ENCODE assay signal across 11 cellular contexts in the genomic region with DNA sequence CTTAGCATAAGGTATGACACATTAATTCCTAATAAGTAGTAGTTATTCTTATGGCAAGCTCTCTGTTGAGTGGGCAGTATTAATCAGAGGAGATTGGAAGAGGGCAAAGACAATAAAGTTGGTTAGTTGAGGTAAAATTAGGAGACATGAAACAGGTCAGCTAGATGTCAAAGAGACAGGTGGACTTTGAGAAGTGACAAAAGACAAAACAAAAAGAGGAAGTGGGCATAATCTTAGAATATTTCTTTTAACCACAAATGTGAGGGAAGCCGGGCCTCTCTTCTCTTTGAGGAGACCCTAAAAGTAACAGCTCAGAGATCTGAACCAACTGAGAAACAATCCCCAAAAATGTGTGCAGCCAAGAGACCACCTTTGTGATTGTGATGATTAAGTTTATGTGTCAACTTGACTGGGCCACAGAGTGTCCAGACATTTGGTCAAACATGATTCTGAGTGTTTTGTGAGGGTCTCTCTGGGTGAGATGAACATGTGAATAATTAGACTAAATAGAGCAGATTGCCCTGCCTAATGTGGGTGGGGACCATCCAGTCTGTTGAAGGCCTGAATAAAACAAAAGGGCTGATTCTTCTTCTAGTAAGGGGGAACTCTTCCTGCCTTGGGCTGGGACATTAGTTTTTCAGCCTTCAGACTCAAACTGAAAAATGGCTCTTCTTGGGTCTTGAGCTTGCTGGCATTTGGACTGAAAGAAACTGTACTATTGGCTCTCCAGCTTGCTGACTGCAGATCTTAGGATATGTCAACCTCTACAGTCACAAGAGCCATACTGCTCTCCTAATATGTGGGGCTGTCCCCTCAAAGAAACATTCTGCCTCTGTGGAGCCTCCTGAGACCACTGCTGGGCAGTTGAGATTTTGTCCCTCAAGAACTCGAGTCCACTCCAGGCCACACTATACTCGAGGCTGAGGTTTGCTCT. TPM values are rescaled to one million over a fixed set of nuclear protein-coding genes. Genes with fewer than 3 reads are reported as not detected.
DNase-seq lines count a peak whose midpoint lies in the region; ATAC-seq lines count a peak whose summit lies in the region.
"Had no signal": no experiment of that assay in that cellular context is flagged by ENCODE, and none has a peak within 500 bp of the region (broad histone marks: within the 10 kb centered on the region; RNA-seq: fewer than 3 reads in every experiment).

No MANE protein-coding gene starts in this region.

- in situ Hi-C loops in KBM-7 (cut with MboI; ENCODE audit: low pct_unique_long_range_greater_than_20kb, low sequenced_read_pairs), result no loop called here

- peaks cover 50% of the 10 kb centered on the region for H3K4me1 Mint-ChIP-seq in memory B cell
- H3K4me1 Mint-ChIP-seq: activated CD4-positive, alpha-beta T cell treated with anti-CD3 and anti-CD28 coated beads, Interleukin-2, amount 10 ng/mL, durations not matched to agents 24 days and 14 days had no signal

- H3K4me3 Mint-ChIP-seq in memory B cell, result peak overlapping the region; percentile 33
- H3K4me3 Mint-ChIP-seq: activated CD4-positive, alpha-beta T cell treated with anti-CD3 and anti-CD28 coated beads, Interleukin-2, amount 10 ng/mL, durations not matched to agents 24 days and 14 days had no signal

- no peaks in the 10 kb centered on the region for H3K27me3 Mint-ChIP-seq in memory B cell
- H3K27me3 Mint-ChIP-seq: activated CD4-positive, alpha-beta T cell treated with anti-CD3 and anti-CD28 coated beads, Interleukin-2, amount 10 ng/mL, durations not matched to agents 24 days and 14 days had no signal

- peaks cover 9% of the 10 kb centered on the region for H3K36me3 Mint-ChIP-seq in memory B cell

- ATAC-seq in GM19035 (IDR thresholded peaks at IDR 0.05; ENCODE audit: unreplicated experiment), result peak; percentile 59
- peak; percentile 48 for ATAC-seq in HG02610 (IDR thresholded peaks at IDR 0.05; ENCODE audit: unreplicated experiment)
- peak; percentile 71 for ATAC-seq in memory B cell (ENCODE audit: low read depth)
- ATAC-seq: HCT116, Panc1 had no signal

- peak overlapping the region; percentile 5 for H3K27ac Mint-ChIP-seq in memory B cell
- H3K27ac Mint-ChIP-seq: activated CD4-positive, alpha-beta T cell treated with anti-CD3 and anti-CD28 coated beads, Interleukin-2, amount 10 ng/mL, durations not matched to agents 24 days and 14 days had no signal

- H3K9me3 Mint-ChIP-seq in memory B cell, result no peaks in the 10 kb centered on the region
- H3K9me3 Mint-ChIP-seq: activated CD4-positive, alpha-beta T cell treated with anti-CD3 and anti-CD28 coated beads, Interleukin-2, amount 10 ng/mL, durations not matched to agents 24 days and 14 days had no signal

- DNase-seq in KBM-7 (peak; percentile 53), memory B cell (ENCODE audit: low spot score in 2 of 2) (peak in 1 of 2 donors; percentile 20), cerebellar nuclear complex (lab: John Stamatoyannopoulos, UW) (no peak), HUDEP-2 (lab: John Stamatoyannopoulos, UW; ENCODE audit: unreplicated experiment in 76 of 76) (no peak), hypothalamus (lab: John Stamatoyannopoulos, UW) (no peak), occipital lobe (lab: John Stamatoyannopoulos, UW) (no peak)
- DNase-seq: activated CD4-positive, alpha-beta T cell treated with anti-CD3 and anti-CD28 coated beads, Interleukin-2, amount 10 ng/mL, durations not matched to agents 24 days and 14 days had no signal

RNA-seq across cellular contexts. Expression of gene FCRL5, which starts 40.0 kb away (rescaled TPM):
- total RNA-seq in occipital lobe, result not detected
- total RNA-seq: activated CD4-positive, alpha-beta T cell treated with anti-CD3 and anti-CD28 coated beads, Interleukin-2, amount 10 ng/mL, durations not matched to agents 24 days and 14 days had no signal
